8 cellular contexts compared by ENCODE assay signal in the genomic region with DNA sequence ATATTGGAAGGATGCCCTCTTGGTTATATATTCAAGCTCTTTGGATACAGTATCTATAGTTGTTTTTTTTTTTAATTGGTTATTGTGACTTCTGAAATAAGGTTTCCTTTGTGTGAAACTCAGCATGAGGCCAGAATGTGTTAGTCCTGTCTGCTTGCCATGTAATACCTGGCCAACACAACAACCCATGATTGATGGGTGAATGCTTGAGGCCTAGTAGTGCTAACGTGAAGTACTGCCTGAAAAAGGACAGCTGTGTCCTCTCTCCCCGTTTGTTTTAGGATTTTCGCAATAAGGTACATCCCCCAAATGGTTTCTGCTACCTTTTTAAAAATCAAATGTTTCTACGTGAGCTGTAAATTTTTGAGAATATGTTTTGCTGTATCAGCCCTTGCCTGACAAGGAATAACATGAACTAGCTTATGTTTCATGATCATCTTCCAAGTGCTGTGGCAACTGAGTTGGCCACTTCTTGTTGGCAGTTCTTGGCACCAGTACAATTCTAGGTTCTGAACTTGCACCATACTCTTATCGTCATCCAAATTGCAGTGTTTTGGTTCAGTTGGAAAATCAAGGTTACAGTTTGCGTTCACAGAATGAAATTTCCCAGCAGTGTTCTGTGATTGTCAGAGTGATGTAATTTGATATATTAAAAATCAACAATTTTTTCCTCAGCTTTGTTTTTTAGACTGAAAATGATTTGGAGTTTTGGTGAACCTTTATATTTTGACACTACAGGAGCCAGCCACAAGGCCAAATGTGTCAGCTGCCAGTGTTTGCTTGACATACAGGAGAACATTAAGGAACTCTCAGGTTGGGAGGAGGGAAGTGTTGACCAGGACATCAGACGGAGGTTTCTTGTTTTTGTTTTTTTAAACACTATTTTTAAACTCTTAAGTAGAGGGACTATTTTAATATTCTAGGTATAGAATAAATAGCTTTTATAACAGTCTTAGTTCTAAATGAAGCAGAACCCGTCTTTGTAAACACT. TPM values are rescaled to one million over a fixed set of nuclear protein-coding genes. Genes with fewer than 3 reads are reported as not detected.
A peak's percentile ranks its signal among the peaks of the same experiment; 100 is the strongest.
DNase-seq lines count a peak whose midpoint lies in the region; ATAC-seq and TF ChIP-seq lines count a peak whose summit lies in the region.

No MANE protein-coding gene starts in this region.

- H3K4me1 ChIP-seq in right lobe of liver, result peaks cover 0 to 37% (median 6%) of the 10 kb centered on the region in 4 donors
- H3K4me1 ChIP-seq in thyroid gland, result peaks cover 7 to 15% of the 10 kb centered on the region in 2 donors

- peak overlapping the region; percentile 41 for H3K27ac Mint-ChIP-seq in activated T-cell treated with anti-CD3 and anti-CD28 coated beads, Interleukin-2, amount 50 U/mL, for 24 hours

- intact Hi-C loops in right lobe of liver (cut with DNase I), result loop anchor here in 1 of 2 donors (10.0 kb wide), 1 partner anchor 95 kb away; no protein-coding TSS in a partner anchor
- intact Hi-C loops in thyroid gland (cut with DNase I), result loop anchor here (10.0 kb wide), 1 partner anchor 275 kb away; no protein-coding TSS in a partner anchor

- DNase-seq in activated T-cell treated with anti-CD3 and anti-CD28 coated beads, Interleukin-2, amount 50 U/mL, for 24 hours, result no peak
- no peak for DNase-seq in activated T-cell treated with anti-CD3 and anti-CD28 coated beads, Interleukin-2, amount 50 U/mL, for 48 hours
- peak; percentile 70 for DNase-seq in amniotic epithelial cell (ENCODE audit: low read depth)
- no peak for DNase-seq in right lobe of liver
- DNase-seq in thyroid gland, result no peak
- DNase-seq in activated CD4-positive, CD25-positive, alpha-beta regulatory T cell (lab: John Stamatoyannopoulos, UW), result no peak

- peaks cover 75% of the 10 kb centered on the region for H3K36me3 Mint-ChIP-seq in activated T-cell treated with anti-CD3 and anti-CD28 coated beads, Interleukin-2, amount 50 U/mL, for 24 hours (ENCODE audit: low read depth)

- H3K27me3 Mint-ChIP-seq in activated T-cell treated with anti-CD3 and anti-CD28 coated beads, Interleukin-2, amount 50 U/mL, for 24 hours, result no peaks in the 10 kb centered on the region

- TF ChIP-seq CTCF in right lobe of liver (IDR thresholded peaks at IDR 0.05) (no peak), thyroid gland (IDR thresholded peaks at IDR 0.05) (no peak)

- peaks cover 44% of the 10 kb centered on the region for H3K4me1 Mint-ChIP-seq in activated T-cell treated with anti-CD3 and anti-CD28 coated beads, Interleukin-2, amount 50 U/mL, for 24 hours (ENCODE audit: low read depth)

- 45% methylated on average over 8 of the region's 8 CpGs for WGBS in right lobe of liver (ENCODE audit: insufficient coverage, low coverage, low lambda C conversion rate, missing lambda C conversion rate)
- 76 to 78% methylated on average over 8 of the region's 8 CpGs for WGBS in thyroid gland, 2 donors

- H3K4me3 ChIP-seq in right lobe of liver (no peak overlapping the region), thyroid gland (replicated peaks in 1 of 3) (no peak overlapping the region)

- H3K4me3 Mint-ChIP-seq in activated T-cell treated with anti-CD3 and anti-CD28 coated beads, Interleukin-2, amount 50 U/mL, for 24 hours, result no peak overlapping the region

- ATAC-seq in right lobe of liver (peak; percentile 71 to 80 (median 74)), GM19397 (IDR thresholded peaks at IDR 0.05; ENCODE audit: unreplicated experiment) (no peak), HG02981 (IDR thresholded peaks at IDR 0.05; ENCODE audit: unreplicated experiment) (no peak)

- H3K9me3 ChIP-seq in right lobe of liver, result no peaks in the 10 kb centered on the region
- H3K9me3 ChIP-seq in thyroid gland, result no peaks in the 10 kb centered on the region

- no peak for TF ChIP-seq POLR2A in right lobe of liver (IDR thresholded peaks at IDR 0.05)
- no peak for TF ChIP-seq POLR2A in thyroid gland (IDR thresholded peaks at IDR 0.05)

- H3K36me3 ChIP-seq in right lobe of liver, result peaks cover 3 to 33% (median 19%) of the 10 kb centered on the region in 4 donors
- H3K36me3 ChIP-seq in thyroid gland, result peaks cover 28 to 38% of the 10 kb centered on the region in 2 donors

- H3K27me3 ChIP-seq in right lobe of liver (no peaks in the 10 kb centered on the region), thyroid gland (no peaks in the 10 kb centered on the region)

- peak overlapping the region; percentile 31 to 87 (median 82) for H3K27ac ChIP-seq in right lobe of liver
- peak overlapping the region in 2 of 3 donors; percentile 54 for H3K27ac ChIP-seq in thyroid gland

- no peaks in the 10 kb centered on the region for H3K9me3 Mint-ChIP-seq in activated T-cell treated with anti-CD3 and anti-CD28 coated beads, Interleukin-2, amount 50 U/mL, for 24 hours

RNA-seq across cellular contexts. Expression of gene ASCC1, which starts 13.5 kb away (rescaled TPM):
- total RNA-seq in right lobe of liver, result 10 to 100 TPM; 12.0 to 26.5 (median 14.5) TPM
- 10 to 100 TPM; 26.7 to 30.3 (median 28.1) TPM for total RNA-seq in thyroid gland

RNA-seq across cellular contexts. Expression of gene ANAPC16, which starts 13.7 kb away (rescaled TPM):
- total RNA-seq in right lobe of liver, result 10 to 100 TPM; 38.6 to 79.2 (median 51.3) TPM
- total RNA-seq in thyroid gland, result 100 to 1,000 TPM; 100 to 214 (median 129) TPM

RNA-seq across cellular contexts. Expression of gene DDIT4, which starts 44.2 kb away (rescaled TPM):
- total RNA-seq in right lobe of liver (100 to 1,000 TPM in 4 of 6 experiments, 10 to 100 TPM in 2; 51.7 to 180 (median 143) TPM), thyroid gland (100 to 1,000 TPM in 3 of 4 donors, 10 to 100 TPM in 1; 93.0 to 309 (median 134) TPM)

Comparison
In these comparisons a context has a peak if more than half of its experiments do, and no peak if none do; other contexts are left out.
1. ATAC-seq: peak in right lobe of liver (4 of 4); none in GM19397 (single experiment) and HG02981 (single experiment).